ENCODE assay signal across 29 cellular contexts in the genomic region with DNA sequence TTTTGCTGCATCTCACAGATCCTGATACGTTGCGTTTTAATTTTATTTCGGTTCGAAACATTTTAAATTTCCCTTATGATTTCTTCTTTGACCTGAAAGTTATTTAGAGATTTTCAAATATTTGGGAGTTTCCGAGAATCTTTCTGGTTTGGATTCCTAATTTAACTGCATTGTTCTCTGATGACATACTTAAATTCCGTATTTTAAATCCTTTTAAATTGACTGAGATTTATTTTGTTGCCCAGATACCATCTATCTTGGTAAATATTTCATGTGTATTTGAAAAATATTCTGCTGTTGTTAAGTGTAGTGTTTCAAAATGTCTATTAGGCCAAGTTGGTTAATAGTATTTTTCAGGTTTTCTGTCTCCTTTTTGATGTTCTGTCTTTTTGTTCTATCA. TPM values are rescaled to one million over a fixed set of nuclear protein-coding genes. Genes with fewer than 3 reads are reported as not detected.
"Had no signal": no experiment of that assay in that cellular context is flagged by ENCODE, and none has a peak within 500 bp of the region (broad histone marks: within the 10 kb centered on the region; RNA-seq: fewer than 3 reads in every experiment).

No MANE protein-coding gene starts in this region.

- H3K4me1 Mint-ChIP-seq: WTC11 had no signal

- FAIRE-seq: bronchial epithelial cell had no signal

- ATAC-seq: activated CD8-positive, alpha-beta T cell treated with anti-CD3 and anti-CD28 coated beads, Interleukin-2, amount 10 ng/mL, durations not matched to agents 7 days and 5 days; body of pancreas; T-helper 17 cell; WTC11 had no signal

- H3K27me3 ChIP-seq: body of pancreas had no signal

- H3K27ac ChIP-seq: body of pancreas had no signal

- H3K27ac Mint-ChIP-seq: activated CD8-positive, alpha-beta T cell treated with anti-CD3 and anti-CD28 coated beads, Interleukin-2, amount 10 ng/mL, durations not matched to agents 7 days and 5 days; activated naive CD8-positive, alpha-beta T cell treated with anti-CD3 and anti-CD28 coated beads, Interleukin-2, amount 10 ng/mL, durations not matched to agents 7 days and 5 days; T-helper 17 cell; WTC11 had no signal

- H3K4me3 ChIP-seq: body of pancreas had no signal

- H3K9me3 Mint-ChIP-seq: activated naive CD8-positive, alpha-beta T cell treated with anti-CD3 and anti-CD28 coated beads, Interleukin-2, amount 10 ng/mL, durations not matched to agents 7 days and 5 days had no signal

- H3K4me1 ChIP-seq: body of pancreas had no signal

- H3K4me3 Mint-ChIP-seq: activated CD8-positive, alpha-beta T cell treated with anti-CD3 and anti-CD28 coated beads, Interleukin-2, amount 10 ng/mL, durations not matched to agents 7 days and 5 days; activated naive CD8-positive, alpha-beta T cell treated with anti-CD3 and anti-CD28 coated beads, Interleukin-2, amount 10 ng/mL, durations not matched to agents 7 days and 5 days; T-helper 17 cell; WTC11 had no signal

- H3K36me3 Mint-ChIP-seq: activated naive CD8-positive, alpha-beta T cell treated with anti-CD3 and anti-CD28 coated beads, Interleukin-2, amount 10 ng/mL, durations not matched to agents 7 days and 5 days; WTC11 had no signal

- DNase-seq: activated CD4-positive, alpha-beta T cell treated with anti-CD3 and anti-CD28 coated beads for 48 hours; activated CD4-positive, alpha-beta T cell treated with anti-CD3 and anti-CD28 coated beads, Interleukin-2, amount 50 U/mL, for 4 hours; activated CD4-positive, CD25-positive, alpha-beta regulatory T cell treated with anti-CD3 and anti-CD28 coated beads, Interleukin-2, amount 50 U/mL, for 72 hours; activated CD8-positive, alpha-beta memory T cell treated with anti-CD3 and anti-CD28 coated beads, Interleukin-2, amount 50 U/mL, for 48 hours; activated CD8-positive, alpha-beta T cell treated with anti-CD3 and anti-CD28 coated beads, Interleukin-2, amount 10 ng/mL, durations not matched to agents 7 days and 5 days; activated naive CD4-positive, alpha-beta T cell treated with anti-CD3 and anti-CD28 coated beads, Interleukin-2, amount 50 U/mL, for 16 hours; activated naive CD8-positive, alpha-beta T cell treated with anti-CD3 and anti-CD28 coated beads, Interleukin-2, amount 10 ng/mL, durations not matched to agents 7 days and 5 days; activated T-cell treated with anti-CD3 and anti-CD28 coated beads, Interleukin-2, amount 50 U/mL, for 1 hour; central memory CD4-positive, alpha-beta T cell; KG1; NCI-H1048; NCI-H146; NCI-H187 treated with DMSO at 0.1 percent for 48 hours; NCI-H2081 treated with DMSO at 0.1 percent for 48 hours; NCI-H2171; NCI-H2227 treated with DMSO at 0.1 percent for 48 hours; NCI-H446 treated with DMSO at 0.1 percent for 48 hours; NCI-H526; NCI-H774; T-helper 17 cell; T-helper 9 cell had no signal

- H3K9me3 ChIP-seq: body of pancreas had no signal

RNA-seq across cellular contexts. Expression of gene MROH2A, which starts 37.7 kb away (rescaled TPM):
- total RNA-seq: activated CD8-positive, alpha-beta T cell treated with anti-CD3 and anti-CD28 coated beads, Interleukin-2, amount 10 ng/mL, durations not matched to agents 7 days and 5 days; activated naive CD8-positive, alpha-beta T cell treated with anti-CD3 and anti-CD28 coated beads, Interleukin-2, amount 10 ng/mL, durations not matched to agents 7 days and 5 days; aorta; body of pancreas; bronchial epithelial cell; LHCN-M2; M059J; OCI-LY7; RPMI7951; T-helper 17 cell; WTC11 had no signal
- polyA plus RNA-seq: aorta had no signal

RNA-seq across cellular contexts. Expression of gene HJURP, which starts 38.5 kb away (rescaled TPM):
- polyA plus RNA-seq: aorta had no signal

RNA-seq across cellular contexts. Expression of gene UGT1A1, which starts 55.8 kb away (rescaled TPM):
- total RNA-seq: activated CD8-positive, alpha-beta T cell treated with anti-CD3 and anti-CD28 coated beads, Interleukin-2, amount 10 ng/mL, durations not matched to agents 7 days and 5 days; activated naive CD8-positive, alpha-beta T cell treated with anti-CD3 and anti-CD28 coated beads, Interleukin-2, amount 10 ng/mL, durations not matched to agents 7 days and 5 days; aorta; body of pancreas; LHCN-M2; M059J; OCI-LY7; RPMI7951; T-helper 17 cell; WTC11 had no signal
